In the genomic region with DNA sequence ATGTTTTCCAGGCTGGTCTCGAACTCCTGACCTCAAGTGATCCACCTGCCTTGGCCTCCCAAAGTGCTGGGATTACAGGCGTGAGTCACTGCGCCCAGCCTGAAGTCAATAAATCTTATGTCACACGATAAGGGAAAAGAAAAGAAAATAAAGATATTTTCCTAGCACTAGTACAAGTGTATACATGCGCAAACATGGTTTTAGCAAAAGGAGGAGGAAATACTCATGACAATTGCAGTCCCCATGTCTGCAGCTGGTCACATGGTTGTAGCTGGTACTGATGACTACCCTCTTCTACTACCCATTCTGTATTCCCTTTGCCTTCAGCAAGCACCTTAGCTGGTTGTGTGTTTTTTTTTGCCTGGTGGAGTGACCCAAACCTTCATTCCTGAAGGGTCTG, we compare ENCODE assay signal across 1 cellular context. TPM values are rescaled to one million over a fixed set of nuclear protein-coding genes. Genes with fewer than 3 reads are reported as not detected.
"Had no signal": no experiment of that assay in that cellular context is flagged by ENCODE, and none has a peak within 500 bp of the region (broad histone marks: within the 10 kb centered on the region; RNA-seq: fewer than 3 reads in every experiment).

No MANE protein-coding gene starts in this region.

RNA-seq across cellular contexts. Expression of a gene that starts 44.2 kb away (rescaled TPM):
- total RNA-seq: NCI-H460 had no signal
